Comparison of ENCODE assay signal across 1 cellular context in genomic region chr1:18820791-18821641, GRCh38.
TF ChIP-seq lines count a peak whose summit lies in the region.

No MANE protein-coding gene starts in this region.

TF ChIP-seq in SK-N-SH treated with all-trans-retinoic acid at 6 μM for 48 hours, 23 proteins besides CTCF, POLR2A, EP300 and RAD21 (continued from another document):
- TF ChIP-seq POU6F1 (CRISPR knock-in tag; IDR thresholded peaks at IDR 0.05; ENCODE audit: borderline replicate concordance, low read depth) = no peak
- TF ChIP-seq ZNF8 (CRISPR knock-in tag; IDR thresholded peaks at IDR 0.05) = no peak
- no peak for TF ChIP-seq GLIS3 (CRISPR knock-in tag; IDR thresholded peaks at IDR 0.05)
- TF ChIP-seq CSDC2 (CRISPR knock-in tag; IDR thresholded peaks at IDR 0.05) = no peak
- no peak for TF ChIP-seq ARNTL (CRISPR knock-in tag; IDR thresholded peaks at IDR 0.05; ENCODE audit: borderline replicate concordance, low read depth)
- TF ChIP-seq ISL1 (CRISPR knock-in tag; IDR thresholded peaks at IDR 0.05) = no peak
- TF ChIP-seq ZFP30 (CRISPR knock-in tag; IDR thresholded peaks at IDR 0.05) = no peak
- TF ChIP-seq ZNF70 (CRISPR knock-in tag; IDR thresholded peaks at IDR 0.05) = no peak
- TF ChIP-seq ZNF565 (CRISPR knock-in tag; conservative IDR thresholded peaks at IDR 0.05; ENCODE audit: low read depth) = no peak
